10 cellular contexts compared by ENCODE assay signal in genomic region chr2:160241251-160242137, GRCh38. TPM values are rescaled to one million over a fixed set of nuclear protein-coding genes. Genes with fewer than 3 reads are reported as not detected.
DNase-seq lines count a peak whose midpoint lies in the region; ATAC-seq, FAIRE-seq and TF ChIP-seq lines count a peak whose summit lies in the region.
"Had no signal": no experiment of that assay in that cellular context is flagged by ENCODE, and none has a peak within 500 bp of the region (broad histone marks: within the 10 kb centered on the region; RNA-seq: fewer than 3 reads in every experiment).

No MANE protein-coding gene starts in this region.

- POLR2A ChIA-PET in MCF 10A (lab: Yijun Ruan, JAX): interaction anchor here (0.6 to 8.9 kb wide), 10 partner anchors 11 to 1067 kb away, joined by 3 to 137 read pairs (median 3); partner anchors contain the start of genes ITGB6 and PSMD14

- intact Hi-C loops in MCF 10A (cut with micrococcal nuclease): no loop called here
- intact Hi-C loops in left lung (cut with DNase I): no loop called here

- CTCF ChIA-PET in MCF 10A (lab: Yijun Ruan, JAX): interaction anchor here (0.6 to 3.5 kb wide), 9 partner anchors 10 to 400 kb away, joined by 3 to 23 read pairs (median 4); no protein-coding TSS in a partner anchor

- H3K4me3 Mint-ChIP-seq in MCF 10A (ENCODE audit: unreplicated experiment): peak overlapping the region; percentile 18

- peaks cover 4 to 21% of the 10 kb centered on the region in 2 donors for H3K4me1 ChIP-seq in left lung
- H3K4me1 ChIP-seq: BLaER1 had no signal

- H3K4me1 Mint-ChIP-seq in MCF 10A (ENCODE audit: insufficient read depth, unreplicated experiment): peaks cover 65% of the 10 kb centered on the region

- peak overlapping the region; percentile 93 for H3K27ac Mint-ChIP-seq in MCF 10A (ENCODE audit: low read depth, unreplicated experiment)

- H3K9me3 Mint-ChIP-seq in MCF 10A (ENCODE audit: unreplicated experiment): no peaks in the 10 kb centered on the region

- H3K9me3 ChIP-seq in left lung: no peaks in the 10 kb centered on the region
- H3K9me3 ChIP-seq: BLaER1 had no signal

- peak; percentile 76 for ATAC-seq in left lung

- DNase-seq in A172 (ENCODE audit: low spot score) (peak; percentile 91), HTR-8/SVneo (ENCODE audit: insufficient read length, low spot score) (peak; percentile 75), MCF 10A (ENCODE audit: unreplicated experiment) (peak; percentile 97), left lung (peak in 1 of 2 donors; percentile 66), NCI-H146 (lab: John Stamatoyannopoulos, UW) (no peak), NCI-H2107 (lab: John Stamatoyannopoulos, UW) (no peak), NCI-H187 (lab: John Stamatoyannopoulos, UW) (no peak)
- DNase-seq in NK-92 treated with Interleukin-12 subunit alpha and Interleukin-12 subunit beta, amount 100 ng/mL, for 24 hours (lab: John Stamatoyannopoulos, UW): no peak
- DNase-seq: activated CD8-positive, alpha-beta memory T cell treated with anti-CD3 and anti-CD28 coated beads, Interleukin-2, amount 50 U/mL, for 48 hours had no signal

- H3K27me3 Mint-ChIP-seq in MCF 10A (ENCODE audit: insufficient read depth, unreplicated experiment): no peaks in the 10 kb centered on the region

- no peaks in the 10 kb centered on the region for H3K36me3 Mint-ChIP-seq in MCF 10A (ENCODE audit: insufficient read depth, unreplicated experiment)

- BruUV-seq in MCF 10A (replicated peaks; lab: Mats Ljungman, UMichigan): TSS peak; percentile 100

- TF ChIP-seq CTCF in MCF 10A (IDR thresholded peaks at IDR 0.05; ENCODE audit: unreplicated experiment) (no peak), left lung (IDR thresholded peaks at IDR 0.05) (no peak)

- H3K4me3 ChIP-seq in left lung: no peak overlapping the region
- H3K4me3 ChIP-seq: BLaER1 had no signal

- peak; percentile 75 for FAIRE-seq in HTR-8/SVneo (lab: Jason Lieb, UNC)

- peak overlapping the region; percentile 60 to 68 for H3K27ac ChIP-seq in left lung
- H3K27ac ChIP-seq: BLaER1 had no signal

- H3K36me3 ChIP-seq in left lung: no peaks in the 10 kb centered on the region
- H3K36me3 ChIP-seq: BLaER1 had no signal

- H3K27me3 ChIP-seq in left lung: no peaks in the 10 kb centered on the region
- H3K27me3 ChIP-seq: BLaER1 had no signal

RNA-seq across cellular contexts. Expression of gene ITGB6, which starts 41.4 kb away (rescaled TPM):
- 0.29 and 1.00 TPM in 2 replicates for total RNA-seq in A172 (2014; rRNA removed; shearing (Covaris generic))
- total RNA-seq in MCF 10A (2022): 3.8 and 6.9 TPM in 2 replicates
- total RNA-seq in left lung: 100 to 1,000 TPM in 1 of 2 donors, 10 to 100 TPM in 1; 58.3 to 227 TPM

Comparison
In these comparisons a context has a peak if more than half of its experiments do, and no peak if none do; other contexts are left out.
1. DNase-seq: peak in A172 (single experiment), HTR-8/SVneo (single experiment) and MCF 10A (single experiment); none in NCI-H146 (single experiment), NK-92 treated with Interleukin-12 subunit alpha and Interleukin-12 subunit beta, amount 100 ng/mL, for 24 hours (single experiment), NCI-H2107 (single experiment) and NCI-H187 (0 of 2).